Comparison of ENCODE assay signal across 1 cellular context in the genomic region with DNA sequence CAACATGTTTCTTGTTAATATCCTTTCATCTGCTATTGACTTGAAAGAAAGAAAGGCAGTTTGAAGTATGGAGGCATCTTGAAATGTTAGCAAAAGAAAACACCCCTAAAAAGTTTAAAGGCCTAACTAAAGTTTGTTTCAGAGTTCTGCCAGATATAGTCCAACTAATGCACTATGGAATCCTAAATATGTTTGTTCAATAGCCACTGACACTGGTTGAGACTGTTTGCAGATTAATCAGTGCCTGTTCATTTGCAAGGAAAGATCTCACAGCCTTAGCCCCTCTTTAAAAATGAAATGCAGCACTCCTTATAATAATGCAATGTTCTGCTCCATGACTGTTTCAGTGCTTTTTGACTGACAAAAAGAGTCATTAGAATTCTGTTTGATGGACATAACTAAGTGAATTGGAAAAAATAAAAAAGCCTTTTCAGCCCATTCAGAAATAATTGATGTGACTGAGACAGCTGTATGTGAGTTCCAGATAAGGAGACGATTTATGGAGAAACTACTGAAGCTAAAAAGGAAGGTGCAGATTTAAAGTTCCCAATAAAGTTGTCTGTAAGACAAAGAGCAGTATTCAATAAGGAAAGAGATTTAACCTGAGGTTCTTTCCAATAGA.
A peak's percentile ranks its signal among the peaks of the same experiment; 100 is the strongest.
TF ChIP-seq lines count a peak whose summit lies in the region.

No MANE protein-coding gene starts in this region.

TF ChIP-seq in HCT116, 20 proteins besides CTCF, POLR2A, EP300 and RAD21 (continued from another document):
- TF ChIP-seq, protein P1, sequence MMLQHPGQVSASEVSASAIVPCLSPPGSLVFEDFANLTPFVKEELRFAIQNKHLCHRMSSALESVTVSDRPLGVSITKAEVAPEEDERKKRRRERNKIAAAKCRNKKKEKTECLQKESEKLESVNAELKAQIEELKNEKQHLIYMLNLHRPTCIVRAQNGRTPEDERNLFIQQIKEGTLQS (IDR thresholded peaks at IDR 0.05): no peak
- TF ChIP-seq EGR1 (IDR thresholded peaks at IDR 0.05; ENCODE audit: low read depth): 0 out of 2 replicates have a peak, but pooled peaks have one; percentile 4
- TF ChIP-seq REST (IDR thresholded peaks at IDR 0.05; ENCODE audit: low read depth): no peak
- TF ChIP-seq ZNF274 (IDR thresholded peaks at IDR 0.05; ENCODE audit: low read depth, low read length): no peak
- TF ChIP-seq POLR2AphosphoS5 (IDR thresholded peaks at IDR 0.05; ENCODE audit: low read depth, low read length): no peak
- no peak for TF ChIP-seq EZH2phosphoT487 (IDR thresholded peaks at IDR 0.05; ENCODE audit: borderline replicate concordance)
- TF ChIP-seq ZFX (IDR thresholded peaks at IDR 0.05): no peak
- peak; percentile 31; the same call in 1 of the 2 replicates for TF ChIP-seq FOSL1 (IDR thresholded peaks at IDR 0.05; ENCODE audit: low read depth)
- peak; percentile 35; the same call in 1 of the 2 replicates for TF ChIP-seq SIN3A (IDR thresholded peaks at IDR 0.05; ENCODE audit: low read depth)
- TF ChIP-seq TCF7L2 (IDR thresholded peaks at IDR 0.05; ENCODE audit: borderline replicate concordance, extremely low read depth, insufficient read depth, insufficient read length): no peak
- TF ChIP-seq CBX3 (IDR thresholded peaks at IDR 0.05; ENCODE audit: low read depth): 0 out of 2 replicates have a peak, but pooled peaks have one; percentile 24
- TF ChIP-seq ZBTB33 (IDR thresholded peaks at IDR 0.05; ENCODE audit: extremely low read depth, insufficient replicate concordance, low read length): no peak
TF ChIP-seq in HCT116: peak in this region for 7.
